ENCODE assay signal across 1 cellular context in the genomic region with DNA sequence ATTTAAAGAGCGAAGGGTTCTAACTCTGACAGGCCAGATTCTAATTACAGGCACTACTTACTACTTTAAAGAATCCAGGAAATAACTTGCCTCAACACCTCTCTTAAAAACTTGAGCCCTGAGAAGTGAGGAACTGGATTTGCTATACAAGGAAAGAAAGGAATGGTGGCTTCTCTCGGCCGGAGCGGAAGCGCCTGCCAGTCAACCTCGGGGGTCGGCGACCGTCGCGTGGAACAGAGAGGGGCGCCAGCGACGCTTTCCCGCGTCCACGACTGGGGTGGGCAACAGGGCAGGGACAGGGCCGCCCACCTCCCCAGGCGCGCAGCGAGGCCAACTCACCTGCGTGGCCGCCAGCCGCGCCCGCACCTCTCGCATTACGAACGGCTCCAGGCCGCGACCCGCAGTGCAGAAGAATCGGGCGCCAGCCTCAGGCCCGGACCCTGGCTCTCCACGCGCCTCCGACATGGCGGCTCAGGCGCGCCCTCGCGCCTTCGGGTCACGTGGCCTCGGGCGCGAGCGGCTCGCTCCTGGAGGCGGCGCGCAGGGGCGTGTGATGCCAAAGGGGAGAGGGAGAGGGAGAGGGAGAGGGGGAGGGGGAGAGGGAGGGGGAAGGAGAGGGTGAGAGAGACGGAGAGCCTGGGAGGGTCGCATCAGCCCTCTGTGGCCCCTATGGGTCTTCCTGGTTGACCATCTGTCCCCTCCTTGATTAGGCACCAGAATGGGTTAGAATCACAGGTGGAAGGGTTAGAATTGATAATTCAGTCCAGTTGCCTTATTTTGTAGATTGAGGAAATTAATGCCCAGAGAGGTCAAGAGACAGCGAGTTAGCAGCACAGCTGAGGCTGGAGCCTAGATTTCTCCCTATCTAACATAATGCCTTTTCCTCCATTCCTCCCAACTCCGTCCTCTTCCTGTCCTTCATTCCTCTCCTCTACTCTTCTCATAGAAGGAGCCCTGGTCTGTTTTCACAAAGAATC.
A peak's percentile ranks its signal among the peaks of the same experiment; 100 is the strongest.
TF ChIP-seq lines count a peak whose summit lies in the region.

A gene with protein sequence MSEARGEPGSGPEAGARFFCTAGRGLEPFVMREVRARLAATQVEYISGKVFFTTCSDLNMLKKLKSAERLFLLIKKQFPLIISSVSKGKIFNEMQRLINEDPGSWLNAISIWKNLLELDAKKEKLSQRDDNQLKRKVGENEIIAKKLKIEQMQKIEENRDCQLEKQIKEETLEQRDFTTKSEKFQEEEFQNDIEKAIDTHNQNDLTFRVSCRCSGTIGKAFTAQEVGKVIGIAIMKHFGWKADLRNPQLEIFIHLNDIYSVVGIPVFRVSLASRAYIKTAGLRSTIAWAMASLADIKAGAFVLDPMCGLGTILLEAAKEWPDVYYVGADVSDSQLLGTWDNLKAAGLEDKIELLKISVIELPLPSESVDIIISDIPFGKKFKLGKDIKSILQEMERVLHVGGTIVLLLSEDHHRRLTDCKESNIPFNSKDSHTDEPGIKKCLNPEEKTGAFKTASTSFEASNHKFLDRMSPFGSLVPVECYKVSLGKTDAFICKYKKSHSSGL (minus strand): TSS at position 484 of the 977 bp plus-strand sequence. CDS start 19 bp downstream, at position 465.

TF ChIP-seq in HepG2, 621 proteins besides CTCF, POLR2A, EP300 and RAD21 (continued from another document and continues in another):
- TF ChIP-seq ZNF703 (CRISPR knock-in tag; IDR thresholded peaks at IDR 0.05; ENCODE audit: borderline replicate concordance) (no peak), ZNF547 (CRISPR knock-in tag; IDR thresholded peaks at IDR 0.05) (peak; percentile 99), PAX8 (CRISPR knock-in tag; IDR thresholded peaks at IDR 0.05; ENCODE audit: borderline replicate concordance) (peak; percentile 62; the same call in 1 of the 2 replicates), BHLHE40 (IDR thresholded peaks at IDR 0.05; ENCODE audit: low read length) (peak; percentile 78), CAMTA2 (CRISPR knock-in tag; IDR thresholded peaks at IDR 0.05; ENCODE audit: borderline replicate concordance) (peak; percentile 99), NFRKB (IDR thresholded peaks at IDR 0.05) (no peak), TARDBP (CRISPR knock-in tag; IDR thresholded peaks at IDR 0.05) (no peak; the same call in 1 of the 2 replicates), AKAP8 (CRISPR knock-in tag; IDR thresholded peaks at IDR 0.05) (peak; percentile 85), KLF12 (CRISPR knock-in tag; IDR thresholded peaks at IDR 0.05; ENCODE audit: borderline replicate concordance) (0 out of 2 replicates have a peak, but pooled peaks have one; percentile 77), ZNF432 (CRISPR knock-in tag; IDR thresholded peaks at IDR 0.05; ENCODE audit: borderline replicate concordance) (no peak), ZNF615 (CRISPR knock-in tag; IDR thresholded peaks at IDR 0.05; ENCODE audit: borderline replicate concordance) (no peak), ZNF441 (CRISPR knock-in tag; IDR thresholded peaks at IDR 0.05; ENCODE audit: borderline replicate concordance) (peak; percentile 92; the same call in 1 of the 2 replicates), FIP1L1 (IDR thresholded peaks at IDR 0.05; ENCODE audit: borderline replicate concordance, insufficient read depth, low read depth, low read length) (no peak), ZMAT3 (CRISPR knock-in tag; conservative IDR thresholded peaks at IDR 0.05) (peak; percentile 99), ZNF614 (CRISPR knock-in tag; IDR thresholded peaks at IDR 0.05; ENCODE audit: borderline replicate concordance) (peak; percentile 65; the same call in 1 of the 2 replicates), RELA (CRISPR knock-in tag; IDR thresholded peaks at IDR 0.05) (peak; percentile 92), CEBPG (CRISPR knock-in tag; IDR thresholded peaks at IDR 0.05) (peak; percentile 16; the same call in 1 of the 2 replicates), NR3C1 (CRISPR knock-in tag; IDR thresholded peaks at IDR 0.05) (no peak), MZF1 (CRISPR knock-in tag; IDR thresholded peaks at IDR 0.05; ENCODE audit: borderline replicate concordance) (no peak), SIX4 (CRISPR knock-in tag; IDR thresholded peaks at IDR 0.05) (no peak), ZNF253 (CRISPR knock-in tag; IDR thresholded peaks at IDR 0.05; ENCODE audit: borderline replicate concordance) (peak; percentile 86; the same call in 1 of the 2 replicates), ASH2L (IDR thresholded peaks at IDR 0.05; ENCODE audit: insufficient read length, low read depth, low read length) (peak; percentile 98)
- TF ChIP-seq, protein P1, sequence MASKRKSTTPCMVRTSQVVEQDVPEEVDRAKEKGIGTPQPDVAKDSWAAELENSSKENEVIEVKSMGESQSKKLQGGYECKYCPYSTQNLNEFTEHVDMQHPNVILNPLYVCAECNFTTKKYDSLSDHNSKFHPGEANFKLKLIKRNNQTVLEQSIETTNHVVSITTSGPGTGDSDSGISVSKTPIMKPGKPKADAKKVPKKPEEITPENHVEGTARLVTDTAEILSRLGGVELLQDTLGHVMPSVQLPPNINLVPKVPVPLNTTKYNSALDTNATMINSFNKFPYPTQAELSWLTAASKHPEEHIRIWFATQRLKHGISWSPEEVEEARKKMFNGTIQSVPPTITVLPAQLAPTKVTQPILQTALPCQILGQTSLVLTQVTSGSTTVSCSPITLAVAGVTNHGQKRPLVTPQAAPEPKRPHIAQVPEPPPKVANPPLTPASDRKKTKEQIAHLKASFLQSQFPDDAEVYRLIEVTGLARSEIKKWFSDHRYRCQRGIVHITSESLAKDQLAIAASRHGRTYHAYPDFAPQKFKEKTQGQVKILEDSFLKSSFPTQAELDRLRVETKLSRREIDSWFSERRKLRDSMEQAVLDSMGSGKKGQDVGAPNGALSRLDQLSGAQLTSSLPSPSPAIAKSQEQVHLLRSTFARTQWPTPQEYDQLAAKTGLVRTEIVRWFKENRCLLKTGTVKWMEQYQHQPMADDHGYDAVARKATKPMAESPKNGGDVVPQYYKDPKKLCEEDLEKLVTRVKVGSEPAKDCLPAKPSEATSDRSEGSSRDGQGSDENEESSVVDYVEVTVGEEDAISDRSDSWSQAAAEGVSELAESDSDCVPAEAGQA (IDR thresholded peaks at IDR 0.05; ENCODE audit: low read depth) = no peak; the same call in 1 of the 2 replicates
- TF ChIP-seq, protein P1 (CRISPR knock-in tag; IDR thresholded peaks at IDR 0.05; ENCODE audit: borderline replicate concordance) = peak; percentile 79; the same call in 1 of the 2 replicates
- TF ChIP-seq, protein P2, sequence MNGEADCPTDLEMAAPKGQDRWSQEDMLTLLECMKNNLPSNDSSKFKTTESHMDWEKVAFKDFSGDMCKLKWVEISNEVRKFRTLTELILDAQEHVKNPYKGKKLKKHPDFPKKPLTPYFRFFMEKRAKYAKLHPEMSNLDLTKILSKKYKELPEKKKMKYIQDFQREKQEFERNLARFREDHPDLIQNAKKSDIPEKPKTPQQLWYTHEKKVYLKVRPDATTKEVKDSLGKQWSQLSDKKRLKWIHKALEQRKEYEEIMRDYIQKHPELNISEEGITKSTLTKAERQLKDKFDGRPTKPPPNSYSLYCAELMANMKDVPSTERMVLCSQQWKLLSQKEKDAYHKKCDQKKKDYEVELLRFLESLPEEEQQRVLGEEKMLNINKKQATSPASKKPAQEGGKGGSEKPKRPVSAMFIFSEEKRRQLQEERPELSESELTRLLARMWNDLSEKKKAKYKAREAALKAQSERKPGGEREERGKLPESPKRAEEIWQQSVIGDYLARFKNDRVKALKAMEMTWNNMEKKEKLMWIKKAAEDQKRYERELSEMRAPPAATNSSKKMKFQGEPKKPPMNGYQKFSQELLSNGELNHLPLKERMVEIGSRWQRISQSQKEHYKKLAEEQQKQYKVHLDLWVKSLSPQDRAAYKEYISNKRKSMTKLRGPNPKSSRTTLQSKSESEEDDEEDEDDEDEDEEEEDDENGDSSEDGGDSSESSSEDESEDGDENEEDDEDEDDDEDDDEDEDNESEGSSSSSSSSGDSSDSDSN (CRISPR knock-in tag; IDR thresholded peaks at IDR 0.05) = peak; percentile 95
- TF ChIP-seq, protein P3, sequence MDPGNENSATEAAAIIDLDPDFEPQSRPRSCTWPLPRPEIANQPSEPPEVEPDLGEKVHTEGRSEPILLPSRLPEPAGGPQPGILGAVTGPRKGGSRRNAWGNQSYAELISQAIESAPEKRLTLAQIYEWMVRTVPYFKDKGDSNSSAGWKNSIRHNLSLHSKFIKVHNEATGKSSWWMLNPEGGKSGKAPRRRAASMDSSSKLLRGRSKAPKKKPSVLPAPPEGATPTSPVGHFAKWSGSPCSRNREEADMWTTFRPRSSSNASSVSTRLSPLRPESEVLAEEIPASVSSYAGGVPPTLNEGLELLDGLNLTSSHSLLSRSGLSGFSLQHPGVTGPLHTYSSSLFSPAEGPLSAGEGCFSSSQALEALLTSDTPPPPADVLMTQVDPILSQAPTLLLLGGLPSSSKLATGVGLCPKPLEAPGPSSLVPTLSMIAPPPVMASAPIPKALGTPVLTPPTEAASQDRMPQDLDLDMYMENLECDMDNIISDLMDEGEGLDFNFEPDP (CRISPR knock-in tag; conservative IDR thresholded peaks at IDR 0.05) = 0 out of 2 replicates have a peak, but pooled peaks have one; percentile 48
- TF ChIP-seq, protein P4, sequence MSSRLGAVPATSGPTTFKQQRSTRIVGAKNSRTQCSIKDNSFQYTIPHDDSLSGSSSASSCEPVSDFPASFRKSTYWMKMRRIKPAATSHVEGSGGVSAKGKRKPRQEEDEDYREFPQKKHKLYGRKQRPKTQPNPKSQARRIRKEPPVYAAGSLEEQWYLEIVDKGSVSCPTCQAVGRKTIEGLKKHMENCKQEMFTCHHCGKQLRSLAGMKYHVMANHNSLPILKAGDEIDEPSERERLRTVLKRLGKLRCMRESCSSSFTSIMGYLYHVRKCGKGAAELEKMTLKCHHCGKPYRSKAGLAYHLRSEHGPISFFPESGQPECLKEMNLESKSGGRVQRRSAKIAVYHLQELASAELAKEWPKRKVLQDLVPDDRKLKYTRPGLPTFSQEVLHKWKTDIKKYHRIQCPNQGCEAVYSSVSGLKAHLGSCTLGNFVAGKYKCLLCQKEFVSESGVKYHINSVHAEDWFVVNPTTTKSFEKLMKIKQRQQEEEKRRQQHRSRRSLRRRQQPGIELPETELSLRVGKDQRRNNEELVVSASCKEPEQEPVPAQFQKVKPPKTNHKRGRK (CRISPR knock-in tag; IDR thresholded peaks at IDR 0.05) = peak; percentile 80; the same call in 1 of the 2 replicates
- TF ChIP-seq, protein P5, sequence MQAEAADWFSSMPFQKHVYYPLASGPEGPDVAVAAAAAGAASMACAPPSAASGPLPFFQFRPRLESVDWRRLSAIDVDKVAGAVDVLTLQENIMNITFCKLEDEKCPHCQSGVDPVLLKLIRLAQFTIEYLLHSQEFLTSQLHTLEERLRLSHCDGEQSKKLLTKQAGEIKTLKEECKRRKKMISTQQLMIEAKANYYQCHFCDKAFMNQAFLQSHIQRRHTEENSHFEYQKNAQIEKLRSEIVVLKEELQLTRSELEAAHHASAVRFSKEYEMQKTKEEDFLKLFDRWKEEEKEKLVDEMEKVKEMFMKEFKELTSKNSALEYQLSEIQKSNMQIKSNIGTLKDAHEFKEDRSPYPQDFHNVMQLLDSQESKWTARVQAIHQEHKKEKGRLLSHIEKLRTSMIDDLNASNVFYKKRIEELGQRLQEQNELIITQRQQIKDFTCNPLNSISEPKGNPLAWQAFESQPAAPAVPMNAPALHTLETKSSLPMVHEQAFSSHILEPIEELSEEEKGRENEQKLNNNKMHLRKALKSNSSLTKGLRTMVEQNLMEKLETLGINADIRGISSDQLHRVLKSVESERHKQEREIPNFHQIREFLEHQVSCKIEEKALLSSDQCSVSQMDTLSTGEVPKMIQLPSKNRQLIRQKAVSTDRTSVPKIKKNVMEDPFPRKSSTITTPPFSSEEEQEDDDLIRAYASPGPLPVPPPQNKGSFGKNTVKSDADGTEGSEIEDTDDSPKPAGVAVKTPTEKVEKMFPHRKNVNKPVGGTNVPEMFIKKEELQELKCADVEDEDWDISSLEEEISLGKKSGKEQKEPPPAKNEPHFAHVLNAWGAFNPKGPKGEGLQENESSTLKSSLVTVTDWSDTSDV (CRISPR knock-in tag; IDR thresholded peaks at IDR 0.05) = 0 out of 2 replicates have a peak, but pooled peaks have one; percentile 54
- TF ChIP-seq, protein P6, sequence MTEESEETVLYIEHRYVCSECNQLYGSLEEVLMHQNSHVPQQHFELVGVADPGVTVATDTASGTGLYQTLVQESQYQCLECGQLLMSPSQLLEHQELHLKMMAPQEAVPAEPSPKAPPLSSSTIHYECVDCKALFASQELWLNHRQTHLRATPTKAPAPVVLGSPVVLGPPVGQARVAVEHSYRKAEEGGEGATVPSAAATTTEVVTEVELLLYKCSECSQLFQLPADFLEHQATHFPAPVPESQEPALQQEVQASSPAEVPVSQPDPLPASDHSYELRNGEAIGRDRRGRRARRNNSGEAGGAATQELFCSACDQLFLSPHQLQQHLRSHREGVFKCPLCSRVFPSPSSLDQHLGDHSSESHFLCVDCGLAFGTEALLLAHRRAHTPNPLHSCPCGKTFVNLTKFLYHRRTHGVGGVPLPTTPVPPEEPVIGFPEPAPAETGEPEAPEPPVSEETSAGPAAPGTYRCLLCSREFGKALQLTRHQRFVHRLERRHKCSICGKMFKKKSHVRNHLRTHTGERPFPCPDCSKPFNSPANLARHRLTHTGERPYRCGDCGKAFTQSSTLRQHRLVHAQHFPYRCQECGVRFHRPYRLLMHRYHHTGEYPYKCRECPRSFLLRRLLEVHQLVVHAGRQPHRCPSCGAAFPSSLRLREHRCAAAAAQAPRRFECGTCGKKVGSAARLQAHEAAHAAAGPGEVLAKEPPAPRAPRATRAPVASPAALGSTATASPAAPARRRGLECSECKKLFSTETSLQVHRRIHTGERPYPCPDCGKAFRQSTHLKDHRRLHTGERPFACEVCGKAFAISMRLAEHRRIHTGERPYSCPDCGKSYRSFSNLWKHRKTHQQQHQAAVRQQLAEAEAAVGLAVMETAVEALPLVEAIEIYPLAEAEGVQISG (CRISPR knock-in tag; IDR thresholded peaks at IDR 0.05) = peak; percentile 88
